In genomic region chr11:96187779-96188624, GRCh38 we compare ENCODE assay signal across 9 cellular contexts.
DNase-seq lines count a peak whose midpoint lies in the region; ATAC-seq, FAIRE-seq and TF ChIP-seq lines count a peak whose summit lies in the region.
"Had no signal": no experiment of that assay in that cellular context is flagged by ENCODE, and none has a peak within 500 bp of the region (broad histone marks: within the 10 kb centered on the region; RNA-seq: fewer than 3 reads in every experiment).

No MANE protein-coding gene starts in this region.

- ATAC-seq in HepG2 (peak; percentile 67), right lobe of liver (no peak)
- no peak for ATAC-seq in activated naive CD8-positive, alpha-beta T cell treated with anti-CD3 and anti-CD28 coated beads, Interleukin-2, amount 10 ng/mL, durations not matched to agents 7 days and 5 days (ENCODE audit: low read depth)

- DNase-seq in HepG2 (ENCODE audit: low spot score) (peak; percentile 47), right lobe of liver (no peak), kidney epithelial cell (ENCODE audit: low read depth) (peak; percentile 56), NCI-H1436 (lab: John Stamatoyannopoulos, UW) (no peak), progenitor cell of endocrine pancreas (ENCODE audit: low spot score, unreplicated experiment) (no peak), NCI-H524 (lab: John Stamatoyannopoulos, UW) (no peak), NCI-H2196 treated with DMSO at 0.1 percent for 48 hours (lab: John Stamatoyannopoulos, UW; ENCODE audit: unreplicated experiment) (no peak)
- DNase-seq in activated naive CD8-positive, alpha-beta T cell treated with anti-CD3 and anti-CD28 coated beads, Interleukin-2, amount 10 ng/mL, durations not matched to agents 7 days and 5 days: no peak

- no peak overlapping the region for H3K4me2 ChIP-seq in HepG2 (ENCODE audit: low read depth, low read length)

- CTCF ChIA-PET in HepG2 (lab: Yijun Ruan, JAX; ENCODE audit: low intra/inter-chr PET ratio, low total read pairs): no interaction called here

- peak overlapping the region; percentile 54 for H3K27ac Mint-ChIP-seq in activated naive CD8-positive, alpha-beta T cell treated with anti-CD3 and anti-CD28 coated beads, Interleukin-2, amount 10 ng/mL, durations not matched to agents 7 days and 5 days
- no peak overlapping the region for H3K27ac Mint-ChIP-seq in progenitor cell of endocrine pancreas

- no peaks in the 10 kb centered on the region for H3K27me3 Mint-ChIP-seq in activated naive CD8-positive, alpha-beta T cell treated with anti-CD3 and anti-CD28 coated beads, Interleukin-2, amount 10 ng/mL, durations not matched to agents 7 days and 5 days
- H3K27me3 Mint-ChIP-seq in progenitor cell of endocrine pancreas: no peaks in the 10 kb centered on the region

- 92% methylated on average over 4 of the region's 4 CpGs for WGBS in HepG2 (ENCODE audit: low lambda C conversion rate)
- 44% methylated on average over 4 of the region's 4 CpGs for WGBS in right lobe of liver (ENCODE audit: insufficient coverage, low coverage, low lambda C conversion rate, missing lambda C conversion rate)

- TF ChIP-seq RAD21 in HepG2 (CRISPR knock-in tag; IDR thresholded peaks at IDR 0.05): no peak

- BruUV-seq in HepG2 (replicated peaks; lab: Mats Ljungman, UMichigan): no TSS peak

- H3K4me3 Mint-ChIP-seq in activated naive CD8-positive, alpha-beta T cell treated with anti-CD3 and anti-CD28 coated beads, Interleukin-2, amount 10 ng/mL, durations not matched to agents 7 days and 5 days: peak overlapping the region; percentile 56
- H3K4me3 Mint-ChIP-seq in progenitor cell of endocrine pancreas (ENCODE audit: low read depth): no peak overlapping the region

- TF ChIP-seq CTCF in HepG2 (CRISPR knock-in tag; IDR thresholded peaks at IDR 0.05): no peak
- TF ChIP-seq CTCF in right lobe of liver (IDR thresholded peaks at IDR 0.05): no peak
- TF ChIP-seq CTCF in kidney epithelial cell (IDR thresholded peaks at IDR 0.05; ENCODE audit: insufficient read depth, low read length, poor library complexity, severe bottlenecking): no peak
- no peak for TF ChIP-seq CTCF in progenitor cell of endocrine pancreas (IDR thresholded peaks at IDR 0.05; ENCODE audit: unreplicated experiment)

- H4K20me1 ChIP-seq in HepG2 (ENCODE audit: insufficient read depth, low read length): no peaks in the 10 kb centered on the region

- no peak overlapping the region for H3K9ac ChIP-seq in HepG2 (ENCODE audit: insufficient read depth, low read depth, low read length)

- H3K9me3 Mint-ChIP-seq in activated naive CD8-positive, alpha-beta T cell treated with anti-CD3 and anti-CD28 coated beads, Interleukin-2, amount 10 ng/mL, durations not matched to agents 7 days and 5 days: peaks cover 6% of the 10 kb centered on the region
- H3K9me3 Mint-ChIP-seq in progenitor cell of endocrine pancreas (ENCODE audit: low read depth): peaks cover 4% of the 10 kb centered on the region

- no peak for FAIRE-seq in HepG2 (lab: Jason Lieb, UNC)
- FAIRE-seq: G401.6 had no signal

- no peak for TF ChIP-seq POLR2A in HepG2 (IDR thresholded peaks at IDR 0.05; ENCODE audit: insufficient read depth in 1 of 2, low read depth in 2 of 2, low read length in 2 of 2)
- no peak for TF ChIP-seq POLR2A in right lobe of liver (IDR thresholded peaks at IDR 0.05)

- H3K9me3 ChIP-seq in HepG2 (ENCODE audit: low read length): no peaks in the 10 kb centered on the region
- H3K9me3 ChIP-seq in right lobe of liver: no peaks in the 10 kb centered on the region

- H3K27me3 ChIP-seq in HepG2 (ENCODE audit: control insufficient read depth in 1 of 2, insufficient read depth in 2 of 2, low read length in 2 of 2) (no peaks in the 10 kb centered on the region), right lobe of liver (no peaks in the 10 kb centered on the region), kidney epithelial cell (ENCODE audit: control insufficient read depth, insufficient read depth, low read length) (no peaks in the 10 kb centered on the region)

- POLR2A ChIA-PET in HepG2 (lab: Yijun Ruan, JAX): no interaction called here
- POLR2A ChIA-PET in activated naive CD8-positive, alpha-beta T cell treated with anti-CD3 and anti-CD28 coated beads, Interleukin-2, amount 10 ng/mL, durations not matched to agents 7 days and 5 days (lab: Charles Lee): interaction anchor here (0.6 to 1.3 kb wide), 4 partner anchors 24 to 49 kb away, joined by 3 to 6 read pairs (median 4); no protein-coding TSS in a partner anchor

- peaks cover 29% of the 10 kb centered on the region for H3K4me1 Mint-ChIP-seq in activated naive CD8-positive, alpha-beta T cell treated with anti-CD3 and anti-CD28 coated beads, Interleukin-2, amount 10 ng/mL, durations not matched to agents 7 days and 5 days
- peaks cover 13% of the 10 kb centered on the region for H3K4me1 Mint-ChIP-seq in progenitor cell of endocrine pancreas (ENCODE audit: low read depth)

- no peak overlapping the region for H3K4me3 ChIP-seq in HepG2 (replicated peaks in 1 of 3; ENCODE audit: insufficient read depth in 1 of 3, low read depth in 2 of 3, low read length in 3 of 3)
- no peak overlapping the region for H3K4me3 ChIP-seq in right lobe of liver
- no peak overlapping the region for H3K4me3 ChIP-seq in kidney epithelial cell (ENCODE audit: low read depth, low read length)

- peaks cover 23% of the 10 kb centered on the region for H3K36me3 Mint-ChIP-seq in activated naive CD8-positive, alpha-beta T cell treated with anti-CD3 and anti-CD28 coated beads, Interleukin-2, amount 10 ng/mL, durations not matched to agents 7 days and 5 days
- H3K36me3 Mint-ChIP-seq in progenitor cell of endocrine pancreas (ENCODE audit: insufficient read depth): peaks cover 9% of the 10 kb centered on the region

- intact Hi-C loops in HepG2 (cut with micrococcal nuclease; ENCODE audit: unreplicated experiment) (no loop called here), right lobe of liver (cut with DNase I) (no loop called here)

- H3K27ac ChIP-seq in HepG2 (ENCODE audit: extremely low read length, insufficient read depth, low read length): no peak overlapping the region
- H3K27ac ChIP-seq in right lobe of liver: no peak overlapping the region

- H3K36me3 ChIP-seq in HepG2 (replicated peaks in 1 of 2; ENCODE audit: control insufficient read depth in 1 of 2, insufficient read depth in 2 of 2, low read length in 2 of 2): 0 out of 5 replicates have a peak, but pooled peaks cover 2 to 6% of the 10 kb centered on the region in 2 experiments
- H3K36me3 ChIP-seq in right lobe of liver: no peaks in the 10 kb centered on the region
- no peaks in the 10 kb centered on the region for H3K36me3 ChIP-seq in kidney epithelial cell (ENCODE audit: control insufficient read depth, insufficient read depth, low read length)

- in situ Hi-C loops in HepG2 (cut with HindIII; ENCODE audit: extremely low pct_ligation_motif_present, low pct_unique_long_range_greater_than_20kb): no loop called here

- H3K4me1 ChIP-seq in HepG2 (ENCODE audit: insufficient read depth, low read length) (peaks cover 23% of the 10 kb centered on the region), right lobe of liver (no peaks in the 10 kb centered on the region)

- H2AFZ ChIP-seq in HepG2 (ENCODE audit: low read length): no peak overlapping the region

- TF ChIP-seq EP300 in HepG2 (IDR thresholded peaks at IDR 0.05; ENCODE audit: low read depth in 2 of 2, low read length in 2 of 2): no peak
- TF ChIP-seq EP300 in HepG2 (CRISPR knock-in tag; IDR thresholded peaks at IDR 0.05; ENCODE audit: borderline replicate concordance): no peak

- no peaks in the 10 kb centered on the region for H3K79me2 ChIP-seq in HepG2 (ENCODE audit: insufficient read depth, low read length)

TF ChIP-seq in HepG2, 621 proteins besides CTCF, POLR2A, EP300 and RAD21:
- no peak for TF ChIP-seq PHF5A (CRISPR knock-in tag; IDR thresholded peaks at IDR 0.05; ENCODE audit: low read depth, unreplicated experiment)
- TF ChIP-seq FOSL2 (CRISPR knock-in tag; IDR thresholded peaks at IDR 0.05): peak; percentile 50; the same call in 1 of the 2 replicates

Comparison
In these comparisons a context has a peak if more than half of its experiments do, and no peak if none do; other contexts are left out.
1. DNase-seq: peak in HepG2 (single experiment) and kidney epithelial cell (single experiment); none in right lobe of liver (0 of 3), activated naive CD8-positive, alpha-beta T cell treated with anti-CD3 and anti-CD28 coated beads, Interleukin-2, amount 10 ng/mL, durations not matched to agents 7 days and 5 days (single experiment), NCI-H1436 (single experiment), progenitor cell of endocrine pancreas (single experiment), NCI-H524 (0 of 2) and NCI-H2196 treated with DMSO at 0.1 percent for 48 hours (single experiment).